Comparison of ENCODE assay signal across 8 cellular contexts in the genomic region with DNA sequence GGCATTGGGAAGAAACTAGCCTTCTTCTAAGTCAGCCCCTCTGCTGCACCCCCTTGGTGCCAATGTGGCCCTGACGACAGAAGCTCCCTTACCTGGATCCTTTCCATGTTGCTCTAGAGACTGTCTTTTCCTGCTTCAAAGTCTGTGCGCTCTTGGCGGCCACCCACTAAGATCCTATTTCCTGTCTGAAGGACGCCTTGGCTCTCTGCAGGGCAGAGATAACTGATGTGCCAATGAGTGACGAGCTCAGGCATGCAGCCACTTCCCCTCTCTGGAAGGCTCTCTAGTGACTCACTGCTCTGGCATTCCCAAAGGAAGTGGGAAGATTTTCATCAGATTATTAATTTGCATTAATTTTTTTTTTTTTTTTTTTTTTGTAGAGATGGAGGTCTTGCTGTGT.
DNase-seq lines count a peak whose midpoint lies in the region; ATAC-seq, FAIRE-seq and TF ChIP-seq lines count a peak whose summit lies in the region.

No MANE protein-coding gene starts in this region.

- no peak for TF ChIP-seq CTCF in cardiac fibroblast (IDR thresholded peaks at IDR 0.05; ENCODE audit: low read depth, low read length)
- TF ChIP-seq CTCF in kidney (IDR thresholded peaks at IDR 0.05; ENCODE audit: borderline replicate concordance, extremely low read depth, insufficient read depth), result no peak

- peak; percentile 23 for DNase-seq in SKM-1 treated with dmso at 0.1 percent for 144 hours (lab: John Stamatoyannopoulos, UW; ENCODE audit: unreplicated experiment)
- no peak for DNase-seq in SKM-1 (lab: John Stamatoyannopoulos, UW; ENCODE audit: unreplicated experiment)
- peak; percentile 94 for DNase-seq in cardiac fibroblast (ENCODE audit: low read depth in 2 of 2)
- peak; percentile 90 for DNase-seq in kidney
- peak; percentile 81 for DNase-seq in ureter (ENCODE audit: low spot score)
- DNase-seq in T-helper 9 cell, result no peak
- no peak for DNase-seq in activated effector memory CD4-positive, alpha-beta T cell treated with anti-CD3 and anti-CD28 coated beads, Interleukin-2, amount 50 U/mL, for 16 hours

- H3K27ac ChIP-seq in kidney (ENCODE audit: low read depth in 2 of 2, low read length in 2 of 2), result peak overlapping the region in 1 of 2 donors; percentile 5

- no peaks in the 10 kb centered on the region for H3K36me3 ChIP-seq in kidney (ENCODE audit: control insufficient read depth in 1 of 2, insufficient read depth in 2 of 2, low read length in 2 of 2)

- H3K9me3 ChIP-seq in kidney (ENCODE audit: control insufficient read depth in 1 of 2, low read length in 2 of 2), result no peaks in the 10 kb centered on the region

- FAIRE-seq in kidney (lab: Jason Lieb, UNC), result peak; percentile 33

- H3K4me1 ChIP-seq in kidney (ENCODE audit: control insufficient read depth in 1 of 2, insufficient read depth in 1 of 2, low read depth in 1 of 2, low read length in 2 of 2), result peaks cover 3 to 16% of the 10 kb centered on the region in 2 donors

- no peak for ATAC-seq in GM21367 (IDR thresholded peaks at IDR 0.05; ENCODE audit: unreplicated experiment)

- no peak overlapping the region for H3K9ac ChIP-seq in kidney (ENCODE audit: low read length in 2 of 2)

- H3K4me3 ChIP-seq in cardiac fibroblast (replicated peaks in 1 of 2; ENCODE audit: low read depth in 2 of 2, low read length in 2 of 2) (peak overlapping the region in 1 of 2 donors; percentile 54), kidney (ENCODE audit: low read length in 2 of 2) (no peak overlapping the region)

- intact Hi-C loops in kidney (cut with DNase I), result no loop called here

Comparison
In these comparisons a context has a peak if more than half of its experiments do, and no peak if none do; other contexts are left out.
1. DNase-seq: peak in SKM-1 treated with dmso at 0.1 percent for 144 hours (single experiment), cardiac fibroblast (2 of 2), kidney (single experiment) and ureter (single experiment); none in SKM-1 (single experiment), T-helper 9 cell (single experiment) and activated effector memory CD4-positive, alpha-beta T cell treated with anti-CD3 and anti-CD28 coated beads, Interleukin-2, amount 50 U/mL, for 16 hours (single experiment).